ENCODE assay signal across 14 cellular contexts in genomic region chr1:37399830-37400790, GRCh38.
DNase-seq lines count a peak whose midpoint lies in the region; ATAC-seq and TF ChIP-seq lines count a peak whose summit lies in the region.
"Had no signal": no experiment of that assay in that cellular context is flagged by ENCODE, and none has a peak within 500 bp of the region (broad histone marks: within the 10 kb centered on the region; RNA-seq: fewer than 3 reads in every experiment).

No MANE protein-coding gene starts in this region.

- TF ChIP-seq CTCF in brain (conservative IDR thresholded peaks at IDR 0.05) (no peak), neural progenitor cell (IDR thresholded peaks at IDR 0.05) (no peak)

- H3K4me1 Mint-ChIP-seq in activated CD4-positive, alpha-beta T cell treated with anti-CD3 and anti-CD28 coated beads for 36 hours = peaks cover 3% of the 10 kb centered on the region
- H3K4me1 Mint-ChIP-seq in activated CD4-positive, alpha-beta T cell treated with anti-CD3 and anti-CD28 coated beads, Interleukin-2, amount 10 ng/mL, durations not matched to agents 24 days and 14 days = no peaks in the 10 kb centered on the region
- H3K4me1 Mint-ChIP-seq in brain (peaks cover 58% of the 10 kb centered on the region), neural progenitor cell (peaks cover 3% of the 10 kb centered on the region)
- H3K4me1 Mint-ChIP-seq: CD4-positive, CD25-positive, alpha-beta regulatory T cell had no signal

- no peak overlapping the region for H3K4me2 ChIP-seq in neural progenitor cell
- H3K4me2 ChIP-seq: BLaER1 treated with 17β-estradiol and CSF1 and Interleukin-3, amounts not matched to agents 10 nM and 100 nM had no signal

- CTCF ChIA-PET in activated CD4-positive, alpha-beta T cell treated with anti-CD3 and anti-CD28 coated beads for 36 hours (lab: Charles Lee) = interaction anchor here (0.6 to 1.1 kb wide), 2 partner anchors 17 to 204 kb away, joined by 3 to 6 read pairs; no protein-coding TSS in a partner anchor

- ATAC-seq in activated CD4-positive, alpha-beta T cell treated with anti-CD3 and anti-CD28 coated beads for 36 hours = peak; percentile 53
- ATAC-seq in right cardiac atrium = no peak
- ATAC-seq: GM12878 had no signal

- no peaks in the 10 kb centered on the region for H4K20me1 ChIP-seq in neural progenitor cell (ENCODE audit: low read depth)
- H4K20me1 ChIP-seq: BLaER1 treated with 17β-estradiol and CSF1 and Interleukin-3, amounts not matched to agents 10 nM and 100 nM had no signal

- H3K4me1 ChIP-seq in neural progenitor cell (peaks cover 35% of the 10 kb centered on the region), right cardiac atrium (ENCODE audit: control insufficient read depth, insufficient read depth, low read length) (no peaks in the 10 kb centered on the region)

- no peak overlapping the region for H3K9ac ChIP-seq in neural progenitor cell
- H3K9ac ChIP-seq: BLaER1 treated with 17β-estradiol and CSF1 and Interleukin-3, amounts not matched to agents 10 nM and 100 nM had no signal

- H3K36me3 ChIP-seq in neural progenitor cell = no peaks in the 10 kb centered on the region
- H3K36me3 ChIP-seq: BLaER1 treated with 17β-estradiol and CSF1 and Interleukin-3, amounts not matched to agents 10 nM and 100 nM had no signal

- H3K4me3 Mint-ChIP-seq in activated CD4-positive, alpha-beta T cell treated with anti-CD3 and anti-CD28 coated beads for 36 hours = no peak overlapping the region
- H3K4me3 Mint-ChIP-seq in activated CD4-positive, alpha-beta T cell treated with anti-CD3 and anti-CD28 coated beads, Interleukin-2, amount 10 ng/mL, durations not matched to agents 24 days and 14 days = no peak overlapping the region
- no peak overlapping the region for H3K4me3 Mint-ChIP-seq in brain
- no peak overlapping the region for H3K4me3 Mint-ChIP-seq in neural progenitor cell
- H3K4me3 Mint-ChIP-seq: CD4-positive, CD25-positive, alpha-beta regulatory T cell; H9 had no signal

- no peak for DNase-seq in activated CD4-positive, alpha-beta T cell treated with anti-CD3 and anti-CD28 coated beads for 36 hours
- DNase-seq in activated CD4-positive, alpha-beta T cell treated with anti-CD3 and anti-CD28 coated beads, Interleukin-2, amount 10 ng/mL, durations not matched to agents 24 days and 14 days = no peak
- no peak for DNase-seq in neural progenitor cell (ENCODE audit: low spot score)
- no peak for DNase-seq in NCI-H82 (lab: John Stamatoyannopoulos, UW)
- DNase-seq in amniotic stem cell (lab: John Stamatoyannopoulos, UW) = no peak
- no peak for DNase-seq in right cardiac atrium
- DNase-seq: ACHN; CD4-positive, CD25-positive, alpha-beta regulatory T cell; DMS53; GOT3; H9 had no signal

- no peak overlapping the region for H3K27ac Mint-ChIP-seq in activated CD4-positive, alpha-beta T cell treated with anti-CD3 and anti-CD28 coated beads for 36 hours
- H3K27ac Mint-ChIP-seq in activated CD4-positive, alpha-beta T cell treated with anti-CD3 and anti-CD28 coated beads, Interleukin-2, amount 10 ng/mL, durations not matched to agents 24 days and 14 days = no peak overlapping the region
- H3K27ac Mint-ChIP-seq in brain (peak overlapping the region in 3 of 5 experiments; percentile 34 to 77 (median 70)), neural progenitor cell (peak overlapping the region; percentile 67)
- H3K27ac Mint-ChIP-seq: CD4-positive, CD25-positive, alpha-beta regulatory T cell; H9 had no signal

- WGBS in right cardiac atrium = 67% methylated on average over 13 of the region's 13 CpGs

- no peak overlapping the region for H2AFZ ChIP-seq in neural progenitor cell (replicated peaks)

- peaks cover 8% of the 10 kb centered on the region for H3K27me3 Mint-ChIP-seq in activated CD4-positive, alpha-beta T cell treated with anti-CD3 and anti-CD28 coated beads for 36 hours
- peaks cover 6% of the 10 kb centered on the region for H3K27me3 Mint-ChIP-seq in activated CD4-positive, alpha-beta T cell treated with anti-CD3 and anti-CD28 coated beads, Interleukin-2, amount 10 ng/mL, durations not matched to agents 24 days and 14 days
- H3K27me3 Mint-ChIP-seq in brain = peaks cover 5% of the 10 kb centered on the region
- H3K27me3 Mint-ChIP-seq in neural progenitor cell (ENCODE audit: insufficient read depth, low read depth) = peaks cover 10% of the 10 kb centered on the region

- H3K4me3 ChIP-seq in neural progenitor cell = no peak overlapping the region
- no peak overlapping the region for H3K4me3 ChIP-seq in right cardiac atrium (ENCODE audit: low read length)
- H3K4me3 ChIP-seq: BLaER1 treated with 17β-estradiol and CSF1 and Interleukin-3, amounts not matched to agents 10 nM and 100 nM; GM12878 had no signal

- intact Hi-C loops in activated CD4-positive, alpha-beta T cell treated with anti-CD3 and anti-CD28 coated beads for 36 hours (cut with DNase I, micrococcal nuclease) = no loop called here
- intact Hi-C loops in activated CD4-positive, alpha-beta T cell treated with anti-CD3 and anti-CD28 coated beads, Interleukin-2, amount 10 ng/mL, durations not matched to agents 24 days and 14 days (cut with micrococcal nuclease) = no loop called here
- intact Hi-C loops in right cardiac atrium (cut with DNase I) = no loop called here

- no peaks in the 10 kb centered on the region for H3K9me3 ChIP-seq in neural progenitor cell (ENCODE audit: low read depth)
- no peaks in the 10 kb centered on the region for H3K9me3 ChIP-seq in right cardiac atrium (ENCODE audit: control insufficient read depth, low read length)
- H3K9me3 ChIP-seq: BLaER1 treated with 17β-estradiol and CSF1 and Interleukin-3, amounts not matched to agents 10 nM and 100 nM had no signal

- no peaks in the 10 kb centered on the region for H3K79me2 ChIP-seq in neural progenitor cell (ENCODE audit: low read depth)

- peaks cover 17% of the 10 kb centered on the region for H3F3A ChIP-seq in neural progenitor cell (ENCODE audit: low read depth)

- no peaks in the 10 kb centered on the region for H3K36me3 Mint-ChIP-seq in activated CD4-positive, alpha-beta T cell treated with anti-CD3 and anti-CD28 coated beads for 36 hours (ENCODE audit: low read depth)
- H3K36me3 Mint-ChIP-seq in activated CD4-positive, alpha-beta T cell treated with anti-CD3 and anti-CD28 coated beads, Interleukin-2, amount 10 ng/mL, durations not matched to agents 24 days and 14 days (ENCODE audit: low read depth) = no peaks in the 10 kb centered on the region
- no peaks in the 10 kb centered on the region for H3K36me3 Mint-ChIP-seq in brain
- no peaks in the 10 kb centered on the region for H3K36me3 Mint-ChIP-seq in neural progenitor cell
- H3K36me3 Mint-ChIP-seq: CD4-positive, CD25-positive, alpha-beta regulatory T cell had no signal

- no peaks in the 10 kb centered on the region for H3K9me3 Mint-ChIP-seq in activated CD4-positive, alpha-beta T cell treated with anti-CD3 and anti-CD28 coated beads for 36 hours (ENCODE audit: low read depth)
- no peaks in the 10 kb centered on the region for H3K9me3 Mint-ChIP-seq in activated CD4-positive, alpha-beta T cell treated with anti-CD3 and anti-CD28 coated beads, Interleukin-2, amount 10 ng/mL, durations not matched to agents 24 days and 14 days
- no peaks in the 10 kb centered on the region for H3K9me3 Mint-ChIP-seq in brain
- no peaks in the 10 kb centered on the region for H3K9me3 Mint-ChIP-seq in neural progenitor cell
- H3K9me3 Mint-ChIP-seq: H9 had no signal

- POLR2A ChIA-PET in activated CD4-positive, alpha-beta T cell treated with anti-CD3 and anti-CD28 coated beads for 36 hours (lab: Charles Lee) = no interaction called here

- H3K27ac ChIP-seq in neural progenitor cell (no peak overlapping the region), right cardiac atrium (ENCODE audit: low read length) (no peak overlapping the region)
- H3K27ac ChIP-seq: BLaER1 treated with 17β-estradiol and CSF1 and Interleukin-3, amounts not matched to agents 10 nM and 100 nM had no signal

- no peaks in the 10 kb centered on the region for H3K27me3 ChIP-seq in neural progenitor cell
- no peaks in the 10 kb centered on the region for H3K27me3 ChIP-seq in right cardiac atrium (ENCODE audit: control insufficient read depth, insufficient read depth)
- H3K27me3 ChIP-seq: BLaER1 treated with 17β-estradiol and CSF1 and Interleukin-3, amounts not matched to agents 10 nM and 100 nM had no signal

Comparison
In these comparisons a context has a peak if more than half of its experiments do, and no peak if none do; other contexts are left out.
1. H3K27ac Mint-ChIP-seq: peak in brain (3 of 5) and neural progenitor cell (single experiment); none in activated CD4-positive, alpha-beta T cell treated with anti-CD3 and anti-CD28 coated beads for 36 hours (single experiment) and activated CD4-positive, alpha-beta T cell treated with anti-CD3 and anti-CD28 coated beads, Interleukin-2, amount 10 ng/mL, durations not matched to agents 24 days and 14 days (single experiment).